1 cellular context compared by ENCODE assay signal in genomic region chr2:70248145-70248809, GRCh38.
A peak's percentile ranks its signal among the peaks of the same experiment; 100 is the strongest.
TF ChIP-seq lines count a peak whose summit lies in the region.

A gene with protein sequence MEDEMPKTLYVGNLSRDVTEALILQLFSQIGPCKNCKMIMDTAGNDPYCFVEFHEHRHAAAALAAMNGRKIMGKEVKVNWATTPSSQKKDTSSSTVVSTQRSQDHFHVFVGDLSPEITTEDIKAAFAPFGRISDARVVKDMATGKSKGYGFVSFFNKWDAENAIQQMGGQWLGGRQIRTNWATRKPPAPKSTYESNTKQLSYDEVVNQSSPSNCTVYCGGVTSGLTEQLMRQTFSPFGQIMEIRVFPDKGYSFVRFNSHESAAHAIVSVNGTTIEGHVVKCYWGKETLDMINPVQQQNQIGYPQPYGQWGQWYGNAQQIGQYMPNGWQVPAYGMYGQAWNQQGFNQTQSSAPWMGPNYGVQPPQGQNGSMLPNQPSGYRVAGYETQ (minus strand): TSS chr2:70248628. CDS start chr2:70248430, 198 bp downstream.

TF ChIP-seq in HEK293, 187 proteins besides CTCF, POLR2A, EP300 and RAD21 (continued from another document):
- TF ChIP-seq ZSCAN30 (tag by site-specific recombination; IDR thresholded peaks at IDR 0.05), result no peak
- TF ChIP-seq ZNF629 (tag by site-specific recombination; IDR thresholded peaks at IDR 0.05), result peak; percentile 13; the same call in 1 of the 2 replicates
- peak; percentile 29; the same call in 1 of the 2 replicates for TF ChIP-seq ZXDB (tag by site-specific recombination; IDR thresholded peaks at IDR 0.05)
